Comparison of ENCODE assay signal across 8 cellular contexts in genomic region chr7:128672927-128673517, GRCh38. TPM values are rescaled to one million over a fixed set of nuclear protein-coding genes. Genes with fewer than 3 reads are reported as not detected.
DNase-seq lines count a peak whose midpoint lies in the region; ATAC-seq and TF ChIP-seq lines count a peak whose summit lies in the region.

No MANE protein-coding gene starts in this region.

- no peaks in the 10 kb centered on the region for H3K9me3 ChIP-seq in CD4-positive, alpha-beta T cell (ENCODE audit: control insufficient read depth, low read length)

- H3K27ac Mint-ChIP-seq in CD4-positive, alpha-beta T cell: no peak overlapping the region

- no peaks in the 10 kb centered on the region for H3K27me3 ChIP-seq in CD4-positive, alpha-beta T cell (ENCODE audit: control insufficient read depth, insufficient read depth, low read length)
- H3K27me3 ChIP-seq in HL-60 (ENCODE audit: insufficient read depth, poor library complexity, severe bottlenecking): peaks cover 5% of the 10 kb centered on the region
- no peaks in the 10 kb centered on the region for H3K27me3 ChIP-seq in kidney epithelial cell (ENCODE audit: control insufficient read depth, insufficient read depth, low read length)

- H3K36me3 ChIP-seq in kidney epithelial cell (ENCODE audit: control insufficient read depth, insufficient read depth, low read length): no peaks in the 10 kb centered on the region

- no peak for DNase-seq in CD4-positive, alpha-beta T cell
- DNase-seq in HL-60 (ENCODE audit: low read depth in 1 of 2, low spot score in 1 of 2): peak in 1 of 2 experiments; percentile 18
- DNase-seq in astrocyte of the hippocampus (ENCODE audit: low read depth, low spot score): peak; percentile 33
- DNase-seq in kidney epithelial cell (ENCODE audit: low read depth): no peak
- no peak for DNase-seq in SW480 (ENCODE audit: low spot score)
- no peak for DNase-seq in NCI-H146 (lab: John Stamatoyannopoulos, UW)

- no peaks in the 10 kb centered on the region for H3K36me3 Mint-ChIP-seq in CD4-positive, alpha-beta T cell (ENCODE audit: low read depth)

- H3K9me3 Mint-ChIP-seq in CD4-positive, alpha-beta T cell: no peaks in the 10 kb centered on the region

- intact Hi-C loops in CD4-positive, alpha-beta T cell (cut with DNase I, micrococcal nuclease): no loop called here

- peak; percentile 37 for ATAC-seq in CD4-positive, alpha-beta T cell (ENCODE audit: poor library complexity)
- ATAC-seq in GM19351 (IDR thresholded peaks at IDR 0.05; ENCODE audit: unreplicated experiment) (no peak), HG03439 (IDR thresholded peaks at IDR 0.05; ENCODE audit: unreplicated experiment) (no peak)

- CTCF ChIA-PET in CD4-positive, alpha-beta T cell (lab: Charles Lee): interaction anchor here (0.5 kb wide), 1 partner anchor 156 kb away, joined by 3 read pairs; no protein-coding TSS in a partner anchor

- POLR2A ChIA-PET in CD4-positive, alpha-beta T cell (lab: Charles Lee): no interaction called here

- H3K4me3 Mint-ChIP-seq in CD4-positive, alpha-beta T cell: no peak overlapping the region

- peaks cover 20% of the 10 kb centered on the region for H3K27me3 Mint-ChIP-seq in CD4-positive, alpha-beta T cell

- no peak for TF ChIP-seq CTCF in CD4-positive, alpha-beta T cell (IDR thresholded peaks at IDR 0.05)
- peak; percentile 27 for TF ChIP-seq CTCF in HL-60 (IDR thresholded peaks at IDR 0.05; ENCODE audit: insufficient read depth, low read length)
- TF ChIP-seq CTCF in kidney epithelial cell (IDR thresholded peaks at IDR 0.05; ENCODE audit: insufficient read depth, low read length, poor library complexity, severe bottlenecking): peak; percentile 75

- no peak overlapping the region for H3K27ac ChIP-seq in CD4-positive, alpha-beta T cell (ENCODE audit: low read depth, low read length)
- H3K27ac ChIP-seq in HL-60 (replicated peaks): no peak overlapping the region

- H3K4me1 Mint-ChIP-seq in CD4-positive, alpha-beta T cell (ENCODE audit: low read depth): peaks cover 7% of the 10 kb centered on the region

- H3K4me3 ChIP-seq in HL-60 (replicated peaks; ENCODE audit: insufficient read depth, low read length): no peak overlapping the region
- no peak overlapping the region for H3K4me3 ChIP-seq in kidney epithelial cell (ENCODE audit: low read depth, low read length)

RNA-seq across cellular contexts. Expression of gene GARIN1A, which starts 0.9 kb away (rescaled TPM):
- total RNA-seq in CD4-positive, alpha-beta T cell: under 1 TPM; 0.71 to 0.73 TPM
- 0.17 and 0.68 TPM in 2 replicates for total RNA-seq in kidney epithelial cell
